ENCODE assay signal across 8 cellular contexts in the genomic region with DNA sequence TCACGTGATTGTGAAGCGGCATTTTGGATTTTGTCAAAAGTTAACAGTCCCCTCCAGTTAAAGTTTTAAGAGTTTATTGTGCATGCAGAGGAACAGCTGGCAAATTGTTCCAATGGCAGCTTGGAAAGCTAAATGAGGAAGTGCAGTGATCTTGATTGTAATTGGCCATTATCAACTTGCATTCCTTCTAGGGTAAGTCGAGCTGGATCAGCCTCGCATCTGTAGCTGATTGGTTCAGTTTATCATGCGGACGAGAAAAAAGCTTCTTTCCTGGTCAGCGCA. TPM values are rescaled to one million over a fixed set of nuclear protein-coding genes. Genes with fewer than 3 reads are reported as not detected.
DNase-seq lines count a peak whose midpoint lies in the region; TF ChIP-seq lines count a peak whose summit lies in the region.

No MANE protein-coding gene starts in this region.

- no peak for TF ChIP-seq POLR2A in spleen (IDR thresholded peaks at IDR 0.05)

- 0 to 4% (median 2%) methylated on average over 7 of the region's 7 CpGs for WGBS in spleen, 5 donors

- H3K4me1 ChIP-seq in Caco-2, result no peaks in the 10 kb centered on the region
- H3K4me1 ChIP-seq in spleen, result peaks cover 10 to 62% (median 22%) of the 10 kb centered on the region in 6 donors

- H3K9me3 Mint-ChIP-seq in Caco-2 (ENCODE audit: unreplicated experiment) (no peaks in the 10 kb centered on the region), immature natural killer cell (no peaks in the 10 kb centered on the region)

- H3K27me3 ChIP-seq in Caco-2 (replicated peaks; ENCODE audit: control insufficient read depth, insufficient read depth, low read length) (no peaks in the 10 kb centered on the region), spleen (replicated peaks in 1 of 7) (no peaks in the 10 kb centered on the region)

- TSS peak; percentile 87 for BruUV-seq in Caco-2 (replicated peaks; lab: Mats Ljungman, UMichigan)

- POLR2A ChIA-PET in Caco-2 (lab: Charles Lee), result interaction anchor here (0.7 to 1.1 kb wide), 3 partner anchors 26 to 530 kb away, joined by 3 to 8 read pairs (median 4); partner anchors contain the start of genes BUD31, PDAP1 and ZNF394

- no peaks in the 10 kb centered on the region for H3K27me3 Mint-ChIP-seq in Caco-2 (ENCODE audit: insufficient read depth, unreplicated experiment)
- peaks cover 2 to 15% (median 15%) of the 10 kb centered on the region in 3 donors for H3K27me3 Mint-ChIP-seq in immature natural killer cell (ENCODE audit: low read depth in 3 of 3)

- H3K9me3 ChIP-seq in Caco-2, result no peaks in the 10 kb centered on the region
- no peaks in the 10 kb centered on the region for H3K9me3 ChIP-seq in spleen

- CTCF ChIA-PET in Caco-2 (lab: Charles Lee), result interaction anchor here (1.0 kb wide), 1 partner anchor 27 kb away, joined by 3 read pairs; the partner anchor contains the start of gene ZNF394

- H3K36me3 Mint-ChIP-seq in Caco-2 (ENCODE audit: insufficient read depth, unreplicated experiment), result peaks cover 57% of the 10 kb centered on the region
- H3K36me3 Mint-ChIP-seq in immature natural killer cell, result no peaks in the 10 kb centered on the region

- H3K4me3 ChIP-seq in Caco-2 (ENCODE audit: low read depth, low read length) (peak overlapping the region; percentile 94), spleen (peak overlapping the region; percentile 68 to 93 (median 85))

- DNase-seq in Caco-2 (peak in 1 of 2 experiments; percentile 38), GM20000 (ENCODE audit: low spot score) (peak; percentile 68), NCI-H446 treated with DMSO at 0.1 percent for 48 hours (lab: John Stamatoyannopoulos, UW) (peak; percentile 15), astrocyte of the hippocampus (ENCODE audit: low read depth, low spot score) (peak; percentile 79), immature natural killer cell (peak in 1 of 3 donors; percentile 14), spleen (no peak), NCI-H1092 treated with DMSO at 0.1 percent for 48 hours (lab: John Stamatoyannopoulos, UW) (no peak)
- no peak for DNase-seq in effector CD8-positive, alpha-beta T cell (lab: John Stamatoyannopoulos, UW)

- peak overlapping the region in 7 of 8 donors; percentile 81 to 94 (median 91) for H3K27ac ChIP-seq in spleen

- H3K27ac Mint-ChIP-seq in Caco-2 (ENCODE audit: unreplicated experiment) (peak overlapping the region; percentile 78), immature natural killer cell (peak overlapping the region; percentile 86 to 95 (median 91))

- TF ChIP-seq CTCF in Caco-2 (IDR thresholded peaks at IDR 0.05; ENCODE audit: insufficient read depth in 1 of 2, low read depth in 1 of 2, low read length in 1 of 2, severe bottlenecking in 1 of 2, unreplicated experiment in 1 of 2) (no peak), GM20000 (IDR thresholded peaks at IDR 0.05; ENCODE audit: extremely low read depth, missing control alignments) (no peak), spleen (IDR thresholded peaks at IDR 0.05 in 8 of 11, conservative IDR thresholded peaks at IDR 0.05 in 3 of 11) (no peak)

- intact Hi-C loops in Caco-2 (cut with micrococcal nuclease; ENCODE audit: unreplicated experiment), result loop anchor here (2.0 kb wide), 1 partner anchor 40 kb away; no protein-coding TSS in a partner anchor
- intact Hi-C loops in spleen (cut with DNase I; ENCODE audit: low total_unique reads), result no loop called here

- H3K4me1 Mint-ChIP-seq in Caco-2 (ENCODE audit: low read depth, unreplicated experiment) (no peaks in the 10 kb centered on the region), immature natural killer cell (peaks cover 33 to 37% of the 10 kb centered on the region in 2 donors)

- H3K4me3 Mint-ChIP-seq in Caco-2 (ENCODE audit: unreplicated experiment) (peak overlapping the region; percentile 82), immature natural killer cell (peak overlapping the region; percentile 89 to 95 (median 94))

- no peaks in the 10 kb centered on the region; the same call in none of the 2 replicates for H3K36me3 ChIP-seq in Caco-2 (ENCODE audit: control insufficient read depth, insufficient read depth, low read length)
- H3K36me3 ChIP-seq in spleen, result peaks cover 0 to 21% (median 4%) of the 10 kb centered on the region in 6 donors

RNA-seq across cellular contexts. Expression of gene ZNF789, which starts 0.6 kb away (rescaled TPM):
- total RNA-seq in Caco-2 (2022), result 30.1 and 32.3 TPM in 2 replicates
- 1 to 10 TPM; 4.6 to 7.6 (median 5.4) TPM for polyA plus RNA-seq in immature natural killer cell
- 10 to 100 TPM in 6 of 7 donors, 1 to 10 TPM in 1; 8.9 to 21.1 (median 13.6) TPM for total RNA-seq in spleen
- 10 to 100 TPM; 10.7 to 22.5 (median 13.6) TPM for polyA plus RNA-seq in spleen

RNA-seq across cellular contexts. Expression of gene ATP5MF, which starts 7.3 kb away (rescaled TPM):
- total RNA-seq in Caco-2 (2022) (554 and 595 TPM in 2 replicates), spleen (100 to 1,000 TPM; 129 to 348 (median 166) TPM)
- polyA plus RNA-seq in immature natural killer cell (100 to 1,000 TPM; 455 to 757 (median 495) TPM), spleen (100 to 1,000 TPM; 689 to 920 (median 827) TPM)

RNA-seq across cellular contexts. Expression of gene ZNF394, which starts 26.8 kb away (rescaled TPM):
- total RNA-seq in Caco-2 (2022), result 29.6 and 31.8 TPM in 2 replicates
- 10 to 100 TPM; 68.6 to 91.7 (median 76.0) TPM for polyA plus RNA-seq in immature natural killer cell
- 10 to 100 TPM; 46.3 to 96.2 (median 52.0) TPM for total RNA-seq in spleen
- 10 to 100 TPM; 25.8 to 37.5 (median 32.3) TPM for polyA plus RNA-seq in spleen

RNA-seq across cellular contexts. Expression of gene ZKSCAN5, which starts 31.2 kb away (rescaled TPM):
- total RNA-seq in Caco-2 (2022) (12.4 and 13.3 TPM in 2 replicates), spleen (10 to 100 TPM in 3 of 7 donors, 1 to 10 TPM in 4; 7.5 to 12.2 (median 9.2) TPM)
- polyA plus RNA-seq in immature natural killer cell (1 to 10 TPM; 3.2 to 9.4 (median 4.6) TPM), spleen (1 to 10 TPM; 2.9 to 3.6 (median 3.0) TPM)

RNA-seq across cellular contexts. Expression of gene CPSF4, which starts 34.5 kb away (rescaled TPM):
- total RNA-seq in Caco-2 (2022), result 133 and 158 TPM in 2 replicates
- 10 to 100 TPM; 18.4 to 26.6 (median 22.2) TPM for polyA plus RNA-seq in immature natural killer cell
- 10 to 100 TPM; 29.9 to 40.3 (median 35.1) TPM for total RNA-seq in spleen
- polyA plus RNA-seq in spleen, result 10 to 100 TPM; 28.7 to 49.6 (median 46.7) TPM

Comparison
In these comparisons a context has a peak if more than half of its experiments do, and no peak if none do; other contexts are left out.
1. DNase-seq: peak in GM20000 (single experiment), NCI-H446 treated with DMSO at 0.1 percent for 48 hours (single experiment) and astrocyte of the hippocampus (single experiment); none in spleen (single experiment), NCI-H1092 treated with DMSO at 0.1 percent for 48 hours (single experiment) and effector CD8-positive, alpha-beta T cell (single experiment).